In genomic region chr1:244272471-244273261, GRCh38 we compare ENCODE assay signal across 8 cellular contexts.
DNase-seq lines count a peak whose midpoint lies in the region; ATAC-seq and TF ChIP-seq lines count a peak whose summit lies in the region.

No MANE protein-coding gene starts in this region.

- H3K9me3 ChIP-seq in MG63 (0 out of 2 replicates have a peak, but pooled peaks cover 3% of the 10 kb centered on the region), RWPE2 (ENCODE audit: severe bottlenecking) (no peaks in the 10 kb centered on the region), neutrophil (no peaks in the 10 kb centered on the region)

- H3K4me3 Mint-ChIP-seq in GM23338, result no peak overlapping the region
- H3K4me3 Mint-ChIP-seq in activated T-helper 17 cell treated with anti-CD3 and anti-CD28 coated beads, Interleukin-2, amount 50 U/mL, for 72 hours, result no peak overlapping the region

- peaks cover 5% of the 10 kb centered on the region; the same call in 2 of the 3 replicates for H3K4me1 Mint-ChIP-seq in GM23338
- H3K4me1 Mint-ChIP-seq in activated T-helper 17 cell treated with anti-CD3 and anti-CD28 coated beads, Interleukin-2, amount 50 U/mL, for 72 hours, result peaks cover 5% of the 10 kb centered on the region

- no peaks in the 10 kb centered on the region for H3K79me2 ChIP-seq in GM23338 (replicated peaks; ENCODE audit: insufficient read depth)

- H3K27me3 ChIP-seq in GM23338 (ENCODE audit: insufficient read depth), result no peaks in the 10 kb centered on the region
- H3K27me3 ChIP-seq in MG63, result no peaks in the 10 kb centered on the region
- H3K27me3 ChIP-seq in RWPE2 (ENCODE audit: insufficient read depth, poor library complexity, severe bottlenecking), result no peaks in the 10 kb centered on the region
- no peaks in the 10 kb centered on the region for H3K27me3 ChIP-seq in neutrophil

- peaks cover 2% of the 10 kb centered on the region for H3K27me3 Mint-ChIP-seq in GM23338 (ENCODE audit: insufficient read depth, low read depth, poor library complexity)
- H3K27me3 Mint-ChIP-seq in activated T-helper 17 cell treated with anti-CD3 and anti-CD28 coated beads, Interleukin-2, amount 50 U/mL, for 72 hours, result peaks cover 4% of the 10 kb centered on the region

- no peaks in the 10 kb centered on the region for H3K4me1 ChIP-seq in GM23338 (ENCODE audit: insufficient read depth)
- peaks cover 17% of the 10 kb centered on the region for H3K4me1 ChIP-seq in RWPE2 (ENCODE audit: insufficient read depth, poor library complexity, severe bottlenecking)
- peaks cover 4 to 5% of the 10 kb centered on the region in 2 experiments for H3K4me1 ChIP-seq in neutrophil (ENCODE audit: control insufficient read depth in 1 of 2, insufficient read depth in 1 of 2, low read depth in 1 of 2, low read length in 1 of 2)

- H2AFZ ChIP-seq in GM23338, result 0 out of 2 replicates have a peak overlapping the region, but pooled peaks have one; percentile 0

- H3K36me3 ChIP-seq in GM23338 (ENCODE audit: insufficient read depth), result no peaks in the 10 kb centered on the region
- no peaks in the 10 kb centered on the region for H3K36me3 ChIP-seq in MG63
- no peaks in the 10 kb centered on the region for H3K36me3 ChIP-seq in RWPE2 (ENCODE audit: low read depth)
- no peaks in the 10 kb centered on the region for H3K36me3 ChIP-seq in neutrophil

- H3K27ac ChIP-seq in GM23338 (ENCODE audit: low read depth) (no peak overlapping the region), RWPE2 (ENCODE audit: poor library complexity, severe bottlenecking) (peak overlapping the region; percentile 91), neutrophil (peak overlapping the region; percentile 59)

- 0 out of 3 replicates have a peak, but pooled peaks cover 3% of the 10 kb centered on the region for H3K9me3 Mint-ChIP-seq in GM23338
- H3K9me3 Mint-ChIP-seq in activated T-helper 17 cell treated with anti-CD3 and anti-CD28 coated beads, Interleukin-2, amount 50 U/mL, for 72 hours, result no peaks in the 10 kb centered on the region

- H4K20me1 ChIP-seq in GM23338 (replicated peaks; ENCODE audit: insufficient read depth), result no peaks in the 10 kb centered on the region

- no peak overlapping the region for H3K27ac Mint-ChIP-seq in GM23338
- no peak overlapping the region for H3K27ac Mint-ChIP-seq in activated T-helper 17 cell treated with anti-CD3 and anti-CD28 coated beads, Interleukin-2, amount 50 U/mL, for 72 hours

- H3F3A ChIP-seq in GM23338 (replicated peaks; ENCODE audit: low read depth), result no peaks in the 10 kb centered on the region

- H3K9me2 ChIP-seq in GM23338 (ENCODE audit: insufficient read depth), result no peaks in the 10 kb centered on the region

- TF ChIP-seq CTCF in GM23338 (conservative IDR thresholded peaks at IDR 0.05; ENCODE audit: low read depth in 2 of 2) (peak; percentile 100), RWPE2 (IDR thresholded peaks at IDR 0.05; ENCODE audit: poor library complexity, severe bottlenecking) (peak; percentile 88), fibroblast of the aortic adventitia (IDR thresholded peaks at IDR 0.05; ENCODE audit: insufficient read depth, low read length) (peak; percentile 88), neutrophil (IDR thresholded peaks at IDR 0.05) (peak; percentile 95)

- ATAC-seq in GM23338 (peak; percentile 86), RWPE2 (ENCODE audit: low read depth) (peak; percentile 11; the same call in 1 of the 3 replicates)
- peak; percentile 74 for ATAC-seq in activated T-helper 17 cell treated with anti-CD3 and anti-CD28 coated beads, Interleukin-2, amount 50 U/mL, for 72 hours (replicated peaks)

- H3K4me3 ChIP-seq in GM23338 (no peak overlapping the region), MG63 (no peak overlapping the region), RWPE2 (ENCODE audit: severe bottlenecking) (no peak overlapping the region), fibroblast of the aortic adventitia (ENCODE audit: low read depth, low read length) (no peak overlapping the region), neutrophil (ENCODE audit: low read depth in 1 of 2, low read length in 1 of 2) (no peak overlapping the region)

- peak; percentile 90 for DNase-seq in DMS153 treated with DMSO at 0.1 percent for 48 hours (lab: John Stamatoyannopoulos, UW; ENCODE audit: unreplicated experiment)
- peak; percentile 86 for DNase-seq in GM23338 (ENCODE audit: low spot score)
- DNase-seq in MG63, result peak; percentile 71
- no peak for DNase-seq in RWPE2 (ENCODE audit: low spot score)
- peak; percentile 95 for DNase-seq in fibroblast of the aortic adventitia (ENCODE audit: low read depth)
- peak; percentile 71 for DNase-seq in stromal cell of bone marrow (ENCODE audit: low read depth)

- H3K36me3 Mint-ChIP-seq in GM23338 (ENCODE audit: low read depth), result no peaks in the 10 kb centered on the region
- no peaks in the 10 kb centered on the region for H3K36me3 Mint-ChIP-seq in activated T-helper 17 cell treated with anti-CD3 and anti-CD28 coated beads, Interleukin-2, amount 50 U/mL, for 72 hours (ENCODE audit: low read depth)

- no peak overlapping the region for H3K4me2 ChIP-seq in GM23338

TF ChIP-seq in GM23338, 12 proteins besides CTCF, POLR2A, EP300 and RAD21:
- TF ChIP-seq EZH2 (IDR thresholded peaks at IDR 0.05; ENCODE audit: low read depth, unreplicated experiment) (no peak), ETS1 (IDR thresholded peaks at IDR 0.05) (no peak)

Comparison
In these comparisons a context has a peak if more than half of its experiments do, and no peak if none do; other contexts are left out.
1. ATAC-seq: peak in every context shown above with its lines; median percentile 86 in GM23338; 74 in activated T-helper 17 cell treated with anti-CD3 and anti-CD28 coated beads, Interleukin-2, amount 50 U/mL, for 72 hours; 11 in RWPE2.